ENCODE assay signal across 9 cellular contexts in genomic region chr1:29379438-29380073, GRCh38.
DNase-seq lines count a peak whose midpoint lies in the region; ATAC-seq and TF ChIP-seq lines count a peak whose summit lies in the region.
"Had no signal": no experiment of that assay in that cellular context is flagged by ENCODE, and none has a peak within 500 bp of the region (broad histone marks: within the 10 kb centered on the region; RNA-seq: fewer than 3 reads in every experiment).

No MANE protein-coding gene starts in this region.

- no peak overlapping the region for H3K4me3 ChIP-seq in heart left ventricle
- H3K4me3 ChIP-seq in endodermal cell (ENCODE audit: low read length) = peak overlapping the region; percentile 19
- no peak overlapping the region for H3K4me3 ChIP-seq in gastroesophageal sphincter
- H3K4me3 ChIP-seq in CD8-positive, alpha-beta memory T cell (ENCODE audit: low read length) = no peak overlapping the region

- H3K9me3 Mint-ChIP-seq in endodermal cell = peaks cover 63% of the 10 kb centered on the region
- peaks cover 12 to 15% of the 10 kb centered on the region in 2 donors for H3K9me3 Mint-ChIP-seq in stimulated activated naive CD8-positive, alpha-beta T cell treated with anti-CD3 and anti-CD28 coated beads, Interleukin-15, amount 100 ng/mL, for 72 hours
- H3K9me3 Mint-ChIP-seq in CD8-positive, alpha-beta memory T cell = peaks cover 26 to 43% (median 34%) of the 10 kb centered on the region in 5 donors

- H3K4me1 ChIP-seq in heart left ventricle = no peaks in the 10 kb centered on the region
- H3K4me1 ChIP-seq in endodermal cell (ENCODE audit: control insufficient read depth, insufficient read depth, low read length) = no peaks in the 10 kb centered on the region
- H3K4me1 ChIP-seq in gastroesophageal sphincter = no peaks in the 10 kb centered on the region
- H3K4me1 ChIP-seq in CD8-positive, alpha-beta memory T cell (ENCODE audit: insufficient read depth, low read length) = no peaks in the 10 kb centered on the region

- H3K9ac ChIP-seq in endodermal cell (ENCODE audit: extremely low read depth, low read length, poor library complexity, severe bottlenecking) = no peak overlapping the region

- H3K27me3 Mint-ChIP-seq in endodermal cell (ENCODE audit: insufficient read depth) = peaks cover 9% of the 10 kb centered on the region
- peaks cover 53% of the 10 kb centered on the region for H3K27me3 Mint-ChIP-seq in stimulated activated naive CD8-positive, alpha-beta T cell treated with anti-CD3 and anti-CD28 coated beads, Interleukin-15, amount 100 ng/mL, for 72 hours
- peaks cover 21 to 58% of the 10 kb centered on the region in 2 donors for H3K27me3 Mint-ChIP-seq in CD8-positive, alpha-beta memory T cell

- TF ChIP-seq EP300 in gastroesophageal sphincter (IDR thresholded peaks at IDR 0.05) = no peak

- TF ChIP-seq CTCF in heart left ventricle (IDR thresholded peaks at IDR 0.05) (peak in 8 of 12 donors; percentile 9 to 33 (median 22)), endodermal cell (conservative IDR thresholded peaks at IDR 0.05) (peak; percentile 94), gastroesophageal sphincter (IDR thresholded peaks at IDR 0.05) (peak in 1 of 4 experiments; percentile 28)

- H3K27me3 ChIP-seq in heart left ventricle = peaks cover 0 to 41% (median 9%) of the 10 kb centered on the region in 9 donors
- no peaks in the 10 kb centered on the region for H3K27me3 ChIP-seq in endodermal cell (ENCODE audit: control insufficient read depth, insufficient read depth, low read length, poor library complexity, severe bottlenecking)
- peaks cover 55% of the 10 kb centered on the region for H3K27me3 ChIP-seq in gastroesophageal sphincter
- H3K27me3 ChIP-seq in CD8-positive, alpha-beta memory T cell (ENCODE audit: insufficient read depth, low read length, poor library complexity, severe bottlenecking) = no peaks in the 10 kb centered on the region

- intact Hi-C loops in heart left ventricle (cut with DNase I) = loop anchor here in 1 of 10 donors (10.0 kb wide), 1 partner anchor 1005 kb away; no protein-coding TSS in a partner anchor
- intact Hi-C loops in left cardiac atrium (cut with DNase I) = no loop called here

- no peak overlapping the region for H3K27ac Mint-ChIP-seq in endodermal cell
- H3K27ac Mint-ChIP-seq in stimulated activated naive CD8-positive, alpha-beta T cell treated with anti-CD3 and anti-CD28 coated beads, Interleukin-15, amount 100 ng/mL, for 72 hours = no peak overlapping the region
- no peak overlapping the region for H3K27ac Mint-ChIP-seq in CD8-positive, alpha-beta memory T cell
- H3K27ac Mint-ChIP-seq: stimulated activated effector memory CD8-positive, alpha-beta T cell treated with anti-CD3 and anti-CD28 coated beads, Interleukin-12 subunit alpha, Interleukin-12 subunit beta, amount 100 ng/mL, for 72 hours had no signal

- 15 to 20% (median 19%) methylated on average over 7 of the region's 7 CpGs for WGBS in heart left ventricle, 4 donors
- WGBS in endodermal cell (ENCODE audit: insufficient coverage in 1 of 2, insufficient read length in 1 of 2), 2 experiments = 29 to 30% methylated on average over 7 of the region's 7 CpGs
- 29 to 34% methylated on average over 3 to 7 of the region's 7 CpGs for WGBS in gastroesophageal sphincter (ENCODE audit: low coverage in 1 of 2), 2 donors

- H3K27ac ChIP-seq in heart left ventricle = no peak overlapping the region
- no peak overlapping the region for H3K27ac ChIP-seq in endodermal cell (ENCODE audit: low read depth, low read length)
- no peak overlapping the region for H3K27ac ChIP-seq in gastroesophageal sphincter
- H3K27ac ChIP-seq in CD8-positive, alpha-beta memory T cell (ENCODE audit: low read depth, low read length) = no peak overlapping the region

- H3K36me3 ChIP-seq in heart left ventricle = no peaks in the 10 kb centered on the region
- no peaks in the 10 kb centered on the region for H3K36me3 ChIP-seq in endodermal cell (ENCODE audit: control insufficient read depth, insufficient read depth, low read length)
- no peaks in the 10 kb centered on the region for H3K36me3 ChIP-seq in gastroesophageal sphincter
- no peaks in the 10 kb centered on the region for H3K36me3 ChIP-seq in CD8-positive, alpha-beta memory T cell (ENCODE audit: insufficient read depth, low read length)

- DNase-seq in heart left ventricle (no peak), left cardiac atrium (no peak), NCI-H2196 (lab: John Stamatoyannopoulos, UW; ENCODE audit: unreplicated experiment) (peak; percentile 29), endodermal cell (peak; percentile 81)
- peak; percentile 10 to 21 for DNase-seq in stimulated activated naive CD8-positive, alpha-beta T cell treated with anti-CD3 and anti-CD28 coated beads, Interleukin-15, amount 100 ng/mL, for 72 hours
- DNase-seq in CD8-positive, alpha-beta memory T cell = no peak

- no peak for TF ChIP-seq POLR2A in heart left ventricle (IDR thresholded peaks at IDR 0.05)
- TF ChIP-seq POLR2A in gastroesophageal sphincter (IDR thresholded peaks at IDR 0.05) = no peak

- no peak overlapping the region for H3K4me3 Mint-ChIP-seq in endodermal cell
- H3K4me3 Mint-ChIP-seq in stimulated activated naive CD8-positive, alpha-beta T cell treated with anti-CD3 and anti-CD28 coated beads, Interleukin-15, amount 100 ng/mL, for 72 hours = no peak overlapping the region
- no peak overlapping the region for H3K4me3 Mint-ChIP-seq in CD8-positive, alpha-beta memory T cell
- H3K4me3 Mint-ChIP-seq: stimulated activated effector memory CD8-positive, alpha-beta T cell treated with anti-CD3 and anti-CD28 coated beads, Interleukin-12 subunit alpha, Interleukin-12 subunit beta, amount 100 ng/mL, for 72 hours had no signal

- CTCF ChIA-PET in CD8-positive, alpha-beta memory T cell (lab: Charles Lee) = no interaction called here

- no peaks in the 10 kb centered on the region for H3K4me1 Mint-ChIP-seq in endodermal cell
- H3K4me1 Mint-ChIP-seq in stimulated activated naive CD8-positive, alpha-beta T cell treated with anti-CD3 and anti-CD28 coated beads, Interleukin-15, amount 100 ng/mL, for 72 hours = no peaks in the 10 kb centered on the region
- no peaks in the 10 kb centered on the region for H3K4me1 Mint-ChIP-seq in CD8-positive, alpha-beta memory T cell
- H3K4me1 Mint-ChIP-seq: stimulated activated effector memory CD8-positive, alpha-beta T cell treated with anti-CD3 and anti-CD28 coated beads, Interleukin-12 subunit alpha, Interleukin-12 subunit beta, amount 100 ng/mL, for 72 hours had no signal

- no peaks in the 10 kb centered on the region for H3K36me3 Mint-ChIP-seq in endodermal cell (ENCODE audit: low read depth)
- peaks cover 0 to 9% (median 2%) of the 10 kb centered on the region in 3 donors for H3K36me3 Mint-ChIP-seq in CD8-positive, alpha-beta memory T cell
- H3K36me3 Mint-ChIP-seq: stimulated activated effector memory CD8-positive, alpha-beta T cell treated with anti-CD3 and anti-CD28 coated beads, Interleukin-12 subunit alpha, Interleukin-12 subunit beta, amount 100 ng/mL, for 72 hours had no signal

- H3K9me3 ChIP-seq in heart left ventricle (peaks cover 0 to 43% (median 20%) of the 10 kb centered on the region in 12 donors), endodermal cell (ENCODE audit: control insufficient read depth, low read length) (peaks cover 42% of the 10 kb centered on the region), gastroesophageal sphincter (peaks cover 0 to 38% (median 0%) of the 10 kb centered on the region in 3 donors)
- peaks cover 6% of the 10 kb centered on the region for H3K9me3 ChIP-seq in CD8-positive, alpha-beta memory T cell (ENCODE audit: low read length)

- no peak for ATAC-seq in heart left ventricle
- no peak for ATAC-seq in left cardiac atrium
- no peak for ATAC-seq in stimulated activated naive CD8-positive, alpha-beta T cell treated with anti-CD3 and anti-CD28 coated beads, Interleukin-15, amount 100 ng/mL, for 72 hours
- no peak for ATAC-seq in gastroesophageal sphincter
- ATAC-seq in GM19351 (IDR thresholded peaks at IDR 0.05; ENCODE audit: unreplicated experiment) = no peak
- ATAC-seq: stimulated activated effector memory CD8-positive, alpha-beta T cell treated with anti-CD3 and anti-CD28 coated beads, Interleukin-12 subunit alpha, Interleukin-12 subunit beta, amount 100 ng/mL, for 72 hours had no signal

- POLR2A ChIA-PET in CD8-positive, alpha-beta memory T cell (lab: Charles Lee) = no interaction called here

Comparison
In these comparisons a context has a peak if more than half of its experiments do, and no peak if none do; other contexts are left out.
1. DNase-seq: peak in NCI-H2196 (single experiment), endodermal cell (single experiment) and stimulated activated naive CD8-positive, alpha-beta T cell treated with anti-CD3 and anti-CD28 coated beads, Interleukin-15, amount 100 ng/mL, for 72 hours (2 of 2); none in heart left ventricle (0 of 5), left cardiac atrium (single experiment) and CD8-positive, alpha-beta memory T cell (0 of 5).